Comparison of ENCODE assay signal across 8 cellular contexts in the genomic region with DNA sequence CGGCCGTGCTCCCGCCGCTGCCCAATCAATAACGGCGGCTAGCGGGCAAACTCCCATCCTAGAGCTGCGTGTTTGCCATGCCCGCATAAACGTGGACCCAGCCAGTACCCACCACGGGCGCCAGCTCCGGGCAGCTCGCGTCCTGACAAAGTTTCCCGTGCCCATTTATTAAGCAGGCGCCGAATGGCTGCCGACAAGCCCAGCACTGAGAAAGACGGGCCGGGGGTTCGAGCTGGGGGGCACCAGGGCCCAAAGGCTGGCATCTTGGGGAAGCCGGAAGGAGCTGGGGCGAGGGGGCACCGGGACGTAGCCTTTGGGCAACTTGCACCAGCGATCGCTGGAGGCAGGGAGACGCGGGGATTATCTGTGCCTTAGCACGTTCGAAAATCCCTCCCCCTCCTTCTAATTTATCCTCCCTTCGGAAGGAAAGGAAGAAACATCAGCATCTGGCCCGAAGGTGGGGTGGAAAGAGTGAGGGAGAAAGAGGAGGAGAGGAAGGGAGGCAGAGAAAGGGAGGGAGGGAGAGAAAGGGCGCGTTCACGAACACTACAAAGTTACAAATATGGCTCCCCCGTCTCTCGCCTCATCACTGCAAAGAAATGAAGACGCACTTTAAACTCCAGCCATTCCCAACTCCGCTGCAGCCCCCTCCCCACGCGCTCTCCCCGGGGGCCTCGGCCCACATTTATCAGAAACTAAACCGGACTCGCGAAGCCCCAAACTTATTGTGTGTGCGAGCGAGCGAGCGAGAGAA. TPM values are rescaled to one million over a fixed set of nuclear protein-coding genes. Genes with fewer than 3 reads are reported as not detected.
DNase-seq lines count a peak whose midpoint lies in the region; ATAC-seq and TF ChIP-seq lines count a peak whose summit lies in the region.

No MANE protein-coding gene starts in this region.

- H3K9me3 ChIP-seq in mucosa of rectum (ENCODE audit: control insufficient read depth in 2 of 2, low read length in 2 of 2) (no peaks in the 10 kb centered on the region), suprapubic skin (no peaks in the 10 kb centered on the region)

- ATAC-seq in GM21515 (IDR thresholded peaks at IDR 0.05; ENCODE audit: unreplicated experiment) = no peak

- WGBS in suprapubic skin = under 1% methylated on average over 37 of the region's 52 CpGs

- no peak for TF ChIP-seq POLR2A in suprapubic skin (IDR thresholded peaks at IDR 0.05)

- H3K27me3 ChIP-seq in mucosa of rectum (ENCODE audit: control insufficient read depth in 2 of 2, insufficient read depth in 2 of 2, low read length in 2 of 2) (no peaks in the 10 kb centered on the region), suprapubic skin (no peaks in the 10 kb centered on the region)

- H3K36me3 ChIP-seq in mucosa of rectum (ENCODE audit: control insufficient read depth in 2 of 2, insufficient read depth in 2 of 2, low read length in 2 of 2) (no peaks in the 10 kb centered on the region), suprapubic skin (no peaks in the 10 kb centered on the region)

- no peak for TF ChIP-seq EP300 in suprapubic skin (IDR thresholded peaks at IDR 0.05)

- peak overlapping the region; percentile 96 to 97 for H3K9ac ChIP-seq in mucosa of rectum (ENCODE audit: low read depth in 1 of 2, low read length in 2 of 2)

- peak overlapping the region; percentile 97 for H3K27ac ChIP-seq in mucosa of rectum (ENCODE audit: low read depth in 2 of 2, low read length in 2 of 2)
- peak overlapping the region; percentile 100 for H3K27ac ChIP-seq in suprapubic skin

- peak; percentile 23 for DNase-seq in SKM-1 (lab: John Stamatoyannopoulos, UW; ENCODE audit: unreplicated experiment)
- no peak for DNase-seq in SKM-1 treated with dmso at 0.1 percent for 144 hours (lab: John Stamatoyannopoulos, UW; ENCODE audit: unreplicated experiment)
- peak; percentile 82 for DNase-seq in NCI-H2171 treated with DMSO at 0.1 percent for 48 hours (lab: John Stamatoyannopoulos, UW)
- DNase-seq in activated T-cell treated with anti-CD3 and anti-CD28 coated beads for 24 hours (ENCODE audit: low read depth) = peak; percentile 33
- peak; percentile 50 for DNase-seq in epithelial cell of esophagus (ENCODE audit: low read depth)
- no peak for DNase-seq in suprapubic skin (ENCODE audit: low spot score in 2 of 2)

- TF ChIP-seq CTCF in epithelial cell of esophagus (IDR thresholded peaks at IDR 0.05; ENCODE audit: insufficient read depth, low read depth, low read length, missing control alignments) (no peak), suprapubic skin (IDR thresholded peaks at IDR 0.05) (no peak)

- H3K4me3 ChIP-seq in epithelial cell of esophagus (ENCODE audit: low read length) = peak overlapping the region; percentile 88
- H3K4me3 ChIP-seq in mucosa of rectum (ENCODE audit: low read length in 2 of 2) = peak overlapping the region; percentile 93 to 96
- peak overlapping the region; percentile 93 for H3K4me3 ChIP-seq in suprapubic skin

- H3K4me1 ChIP-seq in mucosa of rectum (ENCODE audit: control insufficient read depth in 2 of 2, insufficient read depth in 2 of 2, low read length in 2 of 2) (peaks cover 11 to 23% of the 10 kb centered on the region in 2 donors), suprapubic skin (peaks cover 33% of the 10 kb centered on the region)

RNA-seq across cellular contexts. Expression of a gene that starts 1.1 kb away (rescaled TPM):
- 100 to 1,000 TPM in 1 of 4 donors, 10 to 100 TPM in 3; 25.5 to 101 (median 31.3) TPM for total RNA-seq in suprapubic skin

Comparison
In these comparisons a context has a peak if more than half of its experiments do, and no peak if none do; other contexts are left out.
1. DNase-seq: peak in SKM-1 (single experiment), NCI-H2171 treated with DMSO at 0.1 percent for 48 hours (single experiment), activated T-cell treated with anti-CD3 and anti-CD28 coated beads for 24 hours (single experiment) and epithelial cell of esophagus (single experiment); none in SKM-1 treated with dmso at 0.1 percent for 144 hours (single experiment) and suprapubic skin (0 of 2).
2. Peak in every context shown above with its lines, with median percentiles within 50 percentile points of each other: H3K4me3 ChIP-seq.